8 cellular contexts compared by ENCODE assay signal in the genomic region with DNA sequence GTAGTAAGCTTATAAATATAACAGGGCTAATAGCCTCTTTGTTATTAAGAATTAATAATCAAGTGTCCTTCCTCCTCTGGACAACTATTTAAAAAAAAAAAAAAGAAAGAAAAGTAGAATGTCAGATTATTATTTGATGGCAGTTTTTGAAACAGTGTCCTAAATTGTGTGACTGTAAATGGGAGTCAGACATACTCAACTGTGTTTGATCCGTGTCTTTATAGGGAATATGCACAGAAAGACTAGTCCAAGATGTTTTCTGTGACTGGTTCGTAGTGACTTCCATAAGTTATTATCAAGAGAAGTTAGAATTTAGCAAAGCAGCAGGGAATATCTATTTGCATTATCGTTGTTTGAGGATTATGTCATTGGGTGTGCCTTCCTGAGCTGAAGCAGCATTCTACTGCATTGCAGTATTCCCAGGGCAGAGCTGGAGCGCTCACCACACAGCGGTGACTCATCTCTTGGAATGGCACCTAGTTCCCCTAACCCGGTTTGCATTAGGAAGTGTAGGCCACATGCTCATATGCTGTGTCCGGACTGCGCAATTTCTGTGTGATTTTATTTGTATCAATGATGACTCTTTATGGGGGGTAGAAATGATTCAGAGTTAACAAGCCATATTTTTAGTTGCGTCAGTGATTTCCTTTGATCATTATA. TPM values are rescaled to one million over a fixed set of nuclear protein-coding genes. Genes with fewer than 3 reads are reported as not detected.
A peak's percentile ranks its signal among the peaks of the same experiment; 100 is the strongest.
DNase-seq lines count a peak whose midpoint lies in the region; ATAC-seq and TF ChIP-seq lines count a peak whose summit lies in the region.

No MANE protein-coding gene starts in this region.

- H3K4me1 ChIP-seq in left lung (peaks cover 14 to 59% of the 10 kb centered on the region in 2 donors), thyroid gland (peaks cover 7 to 47% of the 10 kb centered on the region in 2 donors)

- H3K36me3 ChIP-seq in left lung (peaks cover 0 to 24% of the 10 kb centered on the region in 2 donors), thyroid gland (peaks cover 0 to 6% of the 10 kb centered on the region in 2 donors)

- H3K9me3 ChIP-seq in left lung (no peaks in the 10 kb centered on the region), thyroid gland (no peaks in the 10 kb centered on the region)

- TF ChIP-seq POLR2A in thyroid gland (IDR thresholded peaks at IDR 0.05), result peak in 1 of 2 donors; percentile 27

- in situ Hi-C loops in G401 (cut with HindIII; ENCODE audit: low sequenced_read_pairs), result no loop called here

- TF ChIP-seq CTCF in choroid plexus epithelial cell (conservative IDR thresholded peaks at IDR 0.05; ENCODE audit: low read depth, low read length), result no peak
- no peak for TF ChIP-seq CTCF in left lung (IDR thresholded peaks at IDR 0.05)
- no peak for TF ChIP-seq CTCF in thyroid gland (IDR thresholded peaks at IDR 0.05)

- H3K27me3 ChIP-seq in left lung (no peaks in the 10 kb centered on the region), thyroid gland (no peaks in the 10 kb centered on the region)

- H3K4me3 ChIP-seq in choroid plexus epithelial cell (ENCODE audit: low read depth, low read length) (no peak overlapping the region), left lung (no peak overlapping the region), thyroid gland (replicated peaks in 1 of 3) (no peak overlapping the region)

- ATAC-seq in left lung (peak; percentile 100), HG03432 (IDR thresholded peaks at IDR 0.05; ENCODE audit: unreplicated experiment) (no peak), GM19463 (IDR thresholded peaks at IDR 0.05; ENCODE audit: unreplicated experiment) (no peak)

- DNase-seq in G401 (ENCODE audit: low spot score) (peak; percentile 95), NCI-H460 (ENCODE audit: extremely low read depth, low read depth) (peak; percentile 100), choroid plexus epithelial cell (ENCODE audit: low read depth) (peak; percentile 99), left lung (peak; percentile 84 to 87), thyroid gland (peak; percentile 46 to 49), NCI-H1417 (lab: John Stamatoyannopoulos, UW) (no peak)

- WGBS in thyroid gland, 2 donors, result 63 to 66% methylated on average over 9 of the region's 9 CpGs

- intact Hi-C loops in left lung (cut with DNase I), result no loop called here
- intact Hi-C loops in thyroid gland (cut with DNase I), result no loop called here

- H3K27ac ChIP-seq in left lung, result peak overlapping the region; percentile 75 to 85
- peak overlapping the region; percentile 28 to 54 (median 31) for H3K27ac ChIP-seq in thyroid gland

RNA-seq across cellular contexts. Expression of a gene that starts 7.9 kb away (rescaled TPM):
- total RNA-seq in G401 (2014; rRNA removed; shearing (Covaris generic)), result 116 and 187 TPM in 2 replicates
- total RNA-seq in NCI-H460 (2014; rRNA removed; shearing (Covaris generic)), result 1,235 and 1,394 TPM in 2 replicates
- 916 and 1,245 TPM in 2 replicates for polyA plus RNA-seq in NCI-H460 (2014; cell fraction: nucleus; rRNA removed)
- 100 to 1,000 TPM; 492 to 514 TPM for total RNA-seq in left lung
- 100 to 1,000 TPM; 464 to 818 (median 553) TPM for total RNA-seq in thyroid gland

Comparison
In these comparisons a context has a peak if more than half of its experiments do, and no peak if none do; other contexts are left out.
1. DNase-seq: peak in G401 (single experiment), NCI-H460 (single experiment), choroid plexus epithelial cell (single experiment), left lung (2 of 2) and thyroid gland (2 of 2); none in NCI-H1417 (0 of 3).